15 cellular contexts compared by ENCODE assay signal in genomic region chr19:35767288-35768081, GRCh38. TPM values are rescaled to one million over a fixed set of nuclear protein-coding genes. Genes with fewer than 3 reads are reported as not detected.
A peak's percentile ranks its signal among the peaks of the same experiment; 100 is the strongest.
DNase-seq lines count a peak whose midpoint lies in the region; ATAC-seq and TF ChIP-seq lines count a peak whose summit lies in the region.
"Had no signal": no experiment of that assay in that cellular context is flagged by ENCODE, and none has a peak within 500 bp of the region (broad histone marks: within the 10 kb centered on the region; RNA-seq: fewer than 3 reads in every experiment).

No MANE protein-coding gene starts in this region.

- no peak overlapping the region for H3K27ac ChIP-seq in RWPE1

- no peak overlapping the region for H3K27ac Mint-ChIP-seq in stimulated activated naive CD8-positive, alpha-beta T cell treated with anti-CD3 and anti-CD28 coated beads, Interleukin-15, amount 100 ng/mL, for 72 hours
- H3K27ac Mint-ChIP-seq in nephron = peak overlapping the region in 1 of 3 experiments; percentile 87
- H3K27ac Mint-ChIP-seq: T-cell had no signal

- DNase-seq in stimulated activated naive CD8-positive, alpha-beta T cell treated with anti-CD3 and anti-CD28 coated beads, Interleukin-15, amount 100 ng/mL, for 72 hours = no peak
- DNase-seq in stimulated activated naive CD8-positive, alpha-beta T cell treated with anti-CD3 and anti-CD28 coated beads, Interleukin-15, Interleukin-2, amounts not matched to agents 100 U/mL and 50 U/mL, for 24 hours = no peak
- peak; percentile 70 for DNase-seq in glomerular visceral epithelial cell (ENCODE audit: extremely low spot score)
- DNase-seq in H4 (ENCODE audit: low spot score) = no peak
- DNase-seq in COLO829 (ENCODE audit: low spot score) = no peak
- no peak for DNase-seq in RWPE1 (ENCODE audit: low spot score)
- DNase-seq: activated CD4-positive, CD25-positive, alpha-beta regulatory T cell treated with anti-CD3 and anti-CD28 coated beads, Interleukin-2, amount 50 U/mL, for 72 hours; activated T-cell treated with anti-CD3 and anti-CD28 coated beads, Interleukin-2, amount 50 U/mL, for 1 hour; DMS153; foreskin fibroblast; NCI-H2081 treated with DMSO at 0.1 percent for 48 hours; stimulated activated CD4-positive, alpha-beta T cell treated with anti-CD3 and anti-CD28 coated beads, Interleukin-12 subunit alpha, Interleukin-12 subunit beta, amount 100 ng/mL, for 4 hours; T-cell had no signal

- no peaks in the 10 kb centered on the region for H3K9me3 Mint-ChIP-seq in stimulated activated naive CD8-positive, alpha-beta T cell treated with anti-CD3 and anti-CD28 coated beads, Interleukin-15, amount 100 ng/mL, for 72 hours
- H3K9me3 Mint-ChIP-seq in nephron = no peaks in the 10 kb centered on the region
- H3K9me3 Mint-ChIP-seq: T-cell had no signal

- H3K36me3 Mint-ChIP-seq in nephron (ENCODE audit: low read depth) = peaks cover 13% of the 10 kb centered on the region

- POLR2A ChIA-PET in RWPE1 (lab: Yijun Ruan, JAX; ENCODE audit: low non-redundant PET) = no interaction called here

- CTCF ChIA-PET in RWPE1 (lab: Yijun Ruan, JAX) = no interaction called here

- H3K4me3 Mint-ChIP-seq in stimulated activated naive CD8-positive, alpha-beta T cell treated with anti-CD3 and anti-CD28 coated beads, Interleukin-15, amount 100 ng/mL, for 72 hours = no peak overlapping the region
- peak overlapping the region in 2 of 3 experiments; percentile 38 to 43 for H3K4me3 Mint-ChIP-seq in nephron
- H3K4me3 Mint-ChIP-seq: T-cell had no signal

- TF ChIP-seq CTCF in nephron (IDR thresholded peaks at IDR 0.05; ENCODE audit: unreplicated experiment in 3 of 3) = no peak
- no peak for TF ChIP-seq CTCF in RWPE1 (conservative IDR thresholded peaks at IDR 0.05; ENCODE audit: low read depth)

- H3K4me1 Mint-ChIP-seq in stimulated activated naive CD8-positive, alpha-beta T cell treated with anti-CD3 and anti-CD28 coated beads, Interleukin-15, amount 100 ng/mL, for 72 hours = peaks cover 7% of the 10 kb centered on the region
- peaks cover 5% of the 10 kb centered on the region for H3K4me1 Mint-ChIP-seq in nephron
- H3K4me1 Mint-ChIP-seq: T-cell had no signal

- peak; percentile 71 for ATAC-seq in stimulated activated naive CD8-positive, alpha-beta T cell treated with anti-CD3 and anti-CD28 coated beads, Interleukin-15, amount 100 ng/mL, for 72 hours
- ATAC-seq in stimulated activated naive CD8-positive, alpha-beta T cell treated with anti-CD3 and anti-CD28 coated beads, Interleukin-15, Interleukin-2, amounts not matched to agents 100 U/mL and 50 U/mL, for 24 hours = no peak
- ATAC-seq in GM19324 (IDR thresholded peaks at IDR 0.05; ENCODE audit: low FRiP score, unreplicated experiment) = no peak

- H3K27me3 Mint-ChIP-seq in stimulated activated naive CD8-positive, alpha-beta T cell treated with anti-CD3 and anti-CD28 coated beads, Interleukin-15, amount 100 ng/mL, for 72 hours = no peaks in the 10 kb centered on the region
- H3K27me3 Mint-ChIP-seq in nephron (ENCODE audit: low read depth) = peaks cover 4% of the 10 kb centered on the region
- H3K27me3 Mint-ChIP-seq: T-cell had no signal

RNA-seq across cellular contexts. Expression of gene ARHGAP33, which starts 7.9 kb away (rescaled TPM):
- total RNA-seq in H4 (2014; rRNA removed; shearing (Covaris generic)) = 1.5 and 2.2 TPM in 2 replicates

RNA-seq across cellular contexts. Expression of gene PROSER3, which starts 9.5 kb away (rescaled TPM):
- 9.6 and 15.3 TPM in 2 replicates for total RNA-seq in H4 (2014; rRNA removed; shearing (Covaris generic))

RNA-seq across cellular contexts. Expression of gene HSPB6, which starts 10.7 kb away (rescaled TPM):
- not detected in 2 replicates for total RNA-seq in H4 (2014; rRNA removed; shearing (Covaris generic))

RNA-seq across cellular contexts. Expression of gene LIN37, which starts 19.1 kb away (rescaled TPM):
- 11.5 and 15.5 TPM in 2 replicates for total RNA-seq in H4 (2014; rRNA removed; shearing (Covaris generic))

RNA-seq across cellular contexts. Expression of gene PSENEN, which starts 22.0 kb away (rescaled TPM):
- 91.4 and 100 TPM in 2 replicates for total RNA-seq in H4 (2014; rRNA removed; shearing (Covaris generic))

Comparison
In these comparisons a context has a peak if more than half of its experiments do, and no peak if none do; other contexts are left out.
1. H3K4me3 Mint-ChIP-seq: peak in nephron (2 of 3); none in stimulated activated naive CD8-positive, alpha-beta T cell treated with anti-CD3 and anti-CD28 coated beads, Interleukin-15, amount 100 ng/mL, for 72 hours (0 of 2).